Comparison of ENCODE assay signal across 8 cellular contexts in genomic region chr11:14386895-14387480, GRCh38. TPM values are rescaled to one million over a fixed set of nuclear protein-coding genes. Genes with fewer than 3 reads are reported as not detected.
DNase-seq lines count a peak whose midpoint lies in the region; ATAC-seq and TF ChIP-seq lines count a peak whose summit lies in the region.
"Had no signal": no experiment of that assay in that cellular context is flagged by ENCODE, and none has a peak within 500 bp of the region (broad histone marks: within the 10 kb centered on the region; RNA-seq: fewer than 3 reads in every experiment).

No MANE protein-coding gene starts in this region.

- no peaks in the 10 kb centered on the region for H3K36me3 Mint-ChIP-seq in activated T-helper 2 cell treated with anti-CD3 and anti-CD28 coated beads, Interferon-gamma antibody, Interleukin-2, Interleukin-4, amounts not matched to agents 10 μg/mL and 5 μg/mL and 100 μg/mL, durations not matched to agents 14 hours and 24 hours and 36 hours (ENCODE audit: low read depth)

- no peak overlapping the region for H3K56ac ChIP-seq in IMR-90 (ENCODE audit: extremely low read depth, insufficient read depth, low read length)

- peak overlapping the region; percentile 5; the same call in 1 of the 3 replicates for H2BK15ac ChIP-seq in IMR-90 (ENCODE audit: low read depth, low read length)

- no peak for TF ChIP-seq CTCF in IMR-90 (conservative IDR thresholded peaks at IDR 0.05; ENCODE audit: low read depth, low read length)
- TF ChIP-seq CTCF in gastroesophageal sphincter (IDR thresholded peaks at IDR 0.05): no peak

- peaks cover 32% of the 10 kb centered on the region for H3K27me3 Mint-ChIP-seq in activated T-helper 2 cell treated with anti-CD3 and anti-CD28 coated beads, Interferon-gamma antibody, Interleukin-2, Interleukin-4, amounts not matched to agents 10 μg/mL and 5 μg/mL and 100 μg/mL, durations not matched to agents 14 hours and 24 hours and 36 hours (ENCODE audit: low read depth)

- H3K9ac ChIP-seq in IMR-90 (ENCODE audit: low read depth, low read length): no peak overlapping the region

- H3K4me1 ChIP-seq in IMR-90 (ENCODE audit: control insufficient read depth, insufficient read depth, low read length): no peaks in the 10 kb centered on the region
- peaks cover 0 to 16% (median 2%) of the 10 kb centered on the region in 3 donors for H3K4me1 ChIP-seq in gastroesophageal sphincter

- no peak overlapping the region for H4K5ac ChIP-seq in IMR-90 (ENCODE audit: low read depth, low read length)

- no peak overlapping the region for H3K18ac ChIP-seq in IMR-90 (ENCODE audit: low read depth, low read length)

- no peak for TF ChIP-seq EP300 in gastroesophageal sphincter (IDR thresholded peaks at IDR 0.05)

- no peaks in the 10 kb centered on the region for H3K27me3 ChIP-seq in IMR-90 (ENCODE audit: control insufficient read depth, insufficient read depth, low read length)
- no peaks in the 10 kb centered on the region for H3K27me3 ChIP-seq in gastroesophageal sphincter

- H3K9me3 ChIP-seq in IMR-90 (ENCODE audit: control insufficient read depth, insufficient read depth, low read length) (no peaks in the 10 kb centered on the region), gastroesophageal sphincter (no peaks in the 10 kb centered on the region)

- H4K20me1 ChIP-seq in IMR-90 (ENCODE audit: insufficient read depth, low read length): no peaks in the 10 kb centered on the region

- H3K14ac ChIP-seq in IMR-90 (replicated peaks; ENCODE audit: low read depth, low read length): peak overlapping the region; percentile 60; the same call in 1 of the 2 replicates

- H3K36me3 ChIP-seq in IMR-90 (ENCODE audit: control insufficient read depth, insufficient read depth, low read length) (no peaks in the 10 kb centered on the region), gastroesophageal sphincter (no peaks in the 10 kb centered on the region)

- intact Hi-C loops in IMR-90 (cut with micrococcal nuclease): no loop called here
- intact Hi-C loops in left cardiac atrium (cut with DNase I): no loop called here
- intact Hi-C loops in activated T-helper 2 cell treated with anti-CD3 and anti-CD28 coated beads, Interferon-gamma antibody, Interleukin-2, Interleukin-4, amounts not matched to agents 10 μg/mL and 5 μg/mL and 100 μg/mL, durations not matched to agents 14 hours and 24 hours and 36 hours (cut with micrococcal nuclease): no loop called here

- H4K91ac ChIP-seq in IMR-90 (ENCODE audit: insufficient read depth, low read depth, low read length): peak overlapping the region; percentile 25; the same call in 1 of the 2 replicates

- no peak overlapping the region for H4K8ac ChIP-seq in IMR-90 (ENCODE audit: low read depth in 2 of 2, low read length in 2 of 2)

- no peaks in the 10 kb centered on the region for H3K79me1 ChIP-seq in IMR-90 (ENCODE audit: low read depth in 1 of 2, low read length in 2 of 2)

- POLR2A ChIA-PET in IMR-90 (lab: Charles Lee; ENCODE audit: unreplicated experiment): no interaction called here

- no peak overlapping the region; the same call in 1 of the 2 replicates for H2BK120ac ChIP-seq in IMR-90 (ENCODE audit: low read depth, low read length)

- no peak overlapping the region for H3K4me3 ChIP-seq in IMR-90 (ENCODE audit: insufficient read depth, low read depth, low read length)
- H3K4me3 ChIP-seq in gastroesophageal sphincter: no peak overlapping the region

- DNase-seq in IMR-90 (peak; percentile 89), amygdala (lab: John Stamatoyannopoulos, UW) (peak in 53 of 56 donors; percentile 9 to 91 (median 64)), left cardiac atrium (peak; percentile 40), retina (peak; percentile 65)
- DNase-seq in activated T-helper 2 cell treated with anti-CD3 and anti-CD28 coated beads, Interferon-gamma antibody, Interleukin-2, Interleukin-4, amounts not matched to agents 10 μg/mL and 5 μg/mL and 100 μg/mL, durations not matched to agents 14 hours and 24 hours and 36 hours (ENCODE audit: low spot score): no peak
- DNase-seq: NCI-H226 had no signal

- no peak overlapping the region; the same call in 1 of the 2 replicates for H2AK5ac ChIP-seq in IMR-90 (ENCODE audit: low read depth, low read length)

- no TSS peak for BruUV-seq in IMR-90 (replicated peaks; lab: Mats Ljungman, UMichigan)

- no peak overlapping the region for H3K4me3 Mint-ChIP-seq in activated T-helper 2 cell treated with anti-CD3 and anti-CD28 coated beads, Interferon-gamma antibody, Interleukin-2, Interleukin-4, amounts not matched to agents 10 μg/mL and 5 μg/mL and 100 μg/mL, durations not matched to agents 14 hours and 24 hours and 36 hours (ENCODE audit: low read depth)

- 0 out of 2 replicates have a peak, but pooled peaks cover 3% of the 10 kb centered on the region for H3K9me1 ChIP-seq in IMR-90 (ENCODE audit: insufficient read depth, low read length)

- no peak overlapping the region for H3K23ac ChIP-seq in IMR-90 (ENCODE audit: low read depth, low read length)

- no peak overlapping the region for H3K4ac ChIP-seq in IMR-90 (ENCODE audit: low read depth, low read length)

- H2BK5ac ChIP-seq in IMR-90 (ENCODE audit: low read depth, low read length, poor library complexity, severe bottlenecking): no peak overlapping the region

- in situ Hi-C loops in IMR-90 (cut with MboI; ENCODE audit: low sequenced_read_pairs): no loop called here

- H2BK20ac ChIP-seq in IMR-90 (ENCODE audit: low read depth, low read length): no peak overlapping the region

- H3K4me2 ChIP-seq in IMR-90 (ENCODE audit: low read depth, low read length): 0 out of 2 replicates have a peak overlapping the region, but pooled peaks have one; percentile 13

- no peaks in the 10 kb centered on the region for H3K9me3 Mint-ChIP-seq in activated T-helper 2 cell treated with anti-CD3 and anti-CD28 coated beads, Interferon-gamma antibody, Interleukin-2, Interleukin-4, amounts not matched to agents 10 μg/mL and 5 μg/mL and 100 μg/mL, durations not matched to agents 14 hours and 24 hours and 36 hours

- no peak overlapping the region for H3K27ac ChIP-seq in IMR-90 (ENCODE audit: insufficient read depth, low read length)
- H3K27ac ChIP-seq in gastroesophageal sphincter: no peak overlapping the region

- CTCF ChIA-PET in IMR-90 (lab: Yijun Ruan, JAX): interaction anchor here (0.7 to 0.8 kb wide), 2 partner anchors 9 to 84 kb away, joined by 3 read pairs; no protein-coding TSS in a partner anchor

- dilution Hi-C loops in IMR-90 (cut with HindIII; ENCODE audit: low sequenced_read_pairs, unreplicated experiment): no loop called here

- TF ChIP-seq POLR2A in IMR-90 (IDR thresholded peaks at IDR 0.05; ENCODE audit: low read depth, low read length): no peak
- TF ChIP-seq POLR2A in gastroesophageal sphincter (IDR thresholded peaks at IDR 0.05): no peak

- no peak overlapping the region for H3K27ac Mint-ChIP-seq in activated T-helper 2 cell treated with anti-CD3 and anti-CD28 coated beads, Interferon-gamma antibody, Interleukin-2, Interleukin-4, amounts not matched to agents 10 μg/mL and 5 μg/mL and 100 μg/mL, durations not matched to agents 14 hours and 24 hours and 36 hours

- no peak for TF ChIP-seq RAD21 in IMR-90 (IDR thresholded peaks at IDR 0.05; ENCODE audit: low read length)

- no peak overlapping the region for H2AK9ac ChIP-seq in IMR-90 (replicated peaks; ENCODE audit: low read depth, low read length, poor library complexity)

- WGBS in IMR-90 (ENCODE audit: extremely low coverage in 2 of 2, insufficient read length in 1 of 2), 2 experiments: no CpG with 5 or more reads among the region's 4 CpGs
- whole genome bisulfite sequencing in gastroesophageal sphincter (ENCODE audit: low coverage in 1 of 2), 2 donors: 14 to 29% methylated on average over 2 to 4 of the region's 4 CpGs

- H2AFZ ChIP-seq in IMR-90 (replicated peaks; ENCODE audit: low read length, poor library complexity): peak overlapping the region; percentile 64

- ATAC-seq in IMR-90 (ENCODE audit: low read depth): peak; percentile 84
- ATAC-seq in left cardiac atrium: peak; percentile 27 to 62
- ATAC-seq in HG02678 (IDR thresholded peaks at IDR 0.05; ENCODE audit: unreplicated experiment): no peak
- no peak for ATAC-seq in gastroesophageal sphincter

- H3K4me1 Mint-ChIP-seq in activated T-helper 2 cell treated with anti-CD3 and anti-CD28 coated beads, Interferon-gamma antibody, Interleukin-2, Interleukin-4, amounts not matched to agents 10 μg/mL and 5 μg/mL and 100 μg/mL, durations not matched to agents 14 hours and 24 hours and 36 hours (ENCODE audit: low read depth): no peaks in the 10 kb centered on the region

TF ChIP-seq in IMR-90, 13 proteins besides CTCF, POLR2A, EP300 and RAD21:
- TF ChIP-seq USF2 (IDR thresholded peaks at IDR 0.05; ENCODE audit: low read depth, low read length): peak; percentile 71; the same call in 1 of the 2 replicates
- no peak for TF ChIP-seq RCOR1 (IDR thresholded peaks at IDR 0.05; ENCODE audit: insufficient replicate concordance, low read length)
- peak; percentile 91 for TF ChIP-seq MXI1 (IDR thresholded peaks at IDR 0.05; ENCODE audit: borderline replicate concordance, low read depth, low read length)
- no peak for TF ChIP-seq CHD1 (IDR thresholded peaks at IDR 0.05; ENCODE audit: low read depth, low read length)
- 0 out of 2 replicates have a peak, but pooled peaks have one; percentile 8 for TF ChIP-seq BHLHE40 (IDR thresholded peaks at IDR 0.05; ENCODE audit: low read depth, low read length)
- 0 out of 2 replicates have a peak, but pooled peaks have one; percentile 24 for TF ChIP-seq CEBPB (IDR thresholded peaks at IDR 0.05; ENCODE audit: low read depth, low read length)

RNA-seq across cellular contexts. Expression of gene RRAS2, which starts 28.0 kb away (rescaled TPM):
- total RNA-seq in IMR-90 (2012; rRNA removed) (106 and 155 TPM in 2 replicates), left cardiac atrium (10 to 100 TPM; 31.6 to 34.2 TPM), gastroesophageal sphincter (100 to 1,000 TPM in 1 of 4 donors, 10 to 100 TPM in 3; 44.0 to 110 (median 69.5) TPM)
- 64.8 and 85.5 TPM in 2 replicates for polyA plus RNA-seq in IMR-90 (2012; rRNA removed)
- 13.2 and 50.0 TPM in 2 replicates for polyA plus RNA-seq in IMR-90 (2012; cell fraction: cytosol; rRNA removed)
- 20.2 and 33.9 TPM in 2 replicates for polyA plus RNA-seq in IMR-90 (2012; cell fraction: nucleus; rRNA removed; ENCODE audit: low replicate concordance)
- total RNA-seq in activated T-helper 2 cell treated with anti-CD3 and anti-CD28 coated beads, Interferon-gamma antibody, Interleukin-2, Interleukin-4, amounts not matched to agents 10 μg/mL and 5 μg/mL and 100 μg/mL, durations not matched to agents 14 hours and 24 hours and 36 hours: 64.4 and 65.2 TPM in 2 replicates

Comparison
In these comparisons a context has a peak if more than half of its experiments do, and no peak if none do; other contexts are left out.
1. ATAC-seq: peak in IMR-90 (single experiment) and left cardiac atrium (2 of 2); none in HG02678 (single experiment) and gastroesophageal sphincter (single experiment).